ENCODE assay signal across 1 cellular context in the genomic region with DNA sequence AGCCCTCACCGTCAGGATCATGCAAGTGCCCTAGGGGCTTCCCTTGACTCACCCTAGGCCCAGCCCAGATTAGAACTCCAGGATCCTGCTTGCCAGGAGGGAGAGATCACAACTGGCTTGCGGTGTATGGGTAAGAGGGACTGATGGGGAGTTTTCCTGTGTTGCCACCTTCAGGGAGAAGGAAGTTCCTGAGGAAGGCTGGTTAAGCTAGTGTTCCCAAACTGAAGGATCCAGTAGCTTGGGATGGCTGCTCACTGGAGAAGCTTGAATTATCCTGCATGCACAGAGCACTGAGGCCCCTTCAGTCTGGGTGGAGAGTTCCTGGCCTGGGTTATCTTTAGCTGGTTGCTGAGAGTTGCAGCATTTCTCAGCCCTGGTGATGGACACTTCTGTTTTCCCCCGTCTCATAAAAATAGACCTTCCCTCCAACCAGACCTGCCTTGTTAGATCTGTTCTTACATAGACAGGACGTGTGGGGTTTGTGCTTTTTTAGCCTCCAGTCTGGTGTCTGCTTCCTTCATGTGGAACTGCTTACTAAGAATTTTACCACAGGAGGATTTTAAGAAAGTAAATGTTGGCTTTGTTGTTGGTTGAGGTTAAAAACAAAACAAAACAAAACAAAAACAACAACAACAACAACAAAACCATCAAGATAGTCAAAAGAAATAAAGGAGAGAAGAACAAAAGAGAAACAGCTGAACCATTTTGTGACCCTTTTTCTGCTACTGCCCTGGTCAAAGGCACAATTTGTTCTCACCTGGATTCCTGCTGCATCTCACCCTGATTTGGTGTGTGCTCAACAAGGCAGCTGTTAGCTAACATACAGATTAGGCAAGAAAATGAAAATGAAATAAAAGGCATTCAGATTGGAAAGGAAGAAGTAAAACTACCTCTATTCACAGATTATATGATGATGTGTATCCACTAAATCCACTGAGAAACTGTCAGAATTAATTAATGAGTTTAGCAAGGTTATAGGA.
TF ChIP-seq lines count a peak whose summit lies in the region.

No MANE protein-coding gene starts in this region.

TF ChIP-seq in H1, 55 proteins besides CTCF, POLR2A, EP300 and RAD21:
- TF ChIP-seq SAP30 (IDR thresholded peaks at IDR 0.05; ENCODE audit: insufficient read depth, insufficient replicate concordance, low read length) (no peak), RFX5 (IDR thresholded peaks at IDR 0.05; ENCODE audit: borderline replicate concordance, low read depth, low read length) (no peak)
- TF ChIP-seq, protein P1, sequence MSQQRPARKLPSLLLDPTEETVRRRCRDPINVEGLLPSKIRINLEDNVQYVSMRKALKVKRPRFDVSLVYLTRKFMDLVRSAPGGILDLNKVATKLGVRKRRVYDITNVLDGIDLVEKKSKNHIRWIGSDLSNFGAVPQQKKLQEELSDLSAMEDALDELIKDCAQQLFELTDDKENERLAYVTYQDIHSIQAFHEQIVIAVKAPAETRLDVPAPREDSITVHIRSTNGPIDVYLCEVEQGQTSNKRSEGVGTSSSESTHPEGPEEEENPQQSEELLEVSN (IDR thresholded peaks at IDR 0.05), result no peak
